Comparison of ENCODE assay signal across 8 cellular contexts in genomic region chr7:21428642-21428941, GRCh38. TPM values are rescaled to one million over a fixed set of nuclear protein-coding genes. Genes with fewer than 3 reads are reported as not detected.
DNase-seq lines count a peak whose midpoint lies in the region; ATAC-seq and TF ChIP-seq lines count a peak whose summit lies in the region.

No MANE protein-coding gene starts in this region.

- H3K36me3 ChIP-seq in sigmoid colon, result no peaks in the 10 kb centered on the region

- no peaks in the 10 kb centered on the region for H3K27me3 ChIP-seq in sigmoid colon

- 1% methylated on average over 6 of the region's 6 CpGs for WGBS in sigmoid colon, 2 donors

- peak overlapping the region; percentile 98 for H3K27ac Mint-ChIP-seq in T-helper 17 cell

- TF ChIP-seq EP300 in sigmoid colon (IDR thresholded peaks at IDR 0.05), result no peak

- no peak for TF ChIP-seq CTCF in GM12864 (IDR thresholded peaks at IDR 0.05; ENCODE audit: low read depth, low read length, missing control alignments)
- TF ChIP-seq CTCF in fibroblast of the aortic adventitia (IDR thresholded peaks at IDR 0.05; ENCODE audit: insufficient read depth, low read length), result no peak
- TF ChIP-seq CTCF in sigmoid colon (IDR thresholded peaks at IDR 0.05), result no peak

- intact Hi-C loops in sigmoid colon (cut with DNase I), result loop anchor here (5.0 to 10.0 kb wide), 4 partner anchors 654 to 1676 kb away; partner anchors contain the start of genes HYCC1, IL6 and KLHL7

- H3K4me1 Mint-ChIP-seq in T-helper 17 cell, result peaks cover 37% of the 10 kb centered on the region

- H3K4me1 ChIP-seq in sigmoid colon, result peaks cover 0 to 44% (median 32%) of the 10 kb centered on the region in 4 donors

- DNase-seq in GM12864 (ENCODE audit: low read depth), result no peak
- no peak for DNase-seq in T-helper 17 cell
- no peak for DNase-seq in fibroblast of the aortic adventitia (ENCODE audit: low read depth)
- DNase-seq in sigmoid colon, result no peak
- DNase-seq in GM03348 (ENCODE audit: low spot score), result no peak
- no peak for DNase-seq in stimulated activated CD4-positive, alpha-beta T cell treated with anti-CD3 and anti-CD28 coated beads, Interleukin-12 subunit alpha, Interleukin-12 subunit beta, amount 100 ng/mL, for 4 hours
- no peak for DNase-seq in NCI-H345 treated with DMSO at 0.1 percent for 48 hours (lab: John Stamatoyannopoulos, UW; ENCODE audit: unreplicated experiment)

- H3K27ac ChIP-seq in sigmoid colon, result peak overlapping the region; percentile 91 to 99 (median 98)

- peaks cover 4% of the 10 kb centered on the region for H3K36me3 Mint-ChIP-seq in T-helper 17 cell (ENCODE audit: low read depth)

- TF ChIP-seq POLR2A in sigmoid colon (IDR thresholded peaks at IDR 0.05), result no peak

- no peaks in the 10 kb centered on the region for H3K27me3 Mint-ChIP-seq in T-helper 17 cell

- H3K4me3 ChIP-seq in GM12864 (ENCODE audit: low read depth, low read length), result peak overlapping the region; percentile 81
- peak overlapping the region; percentile 59 for H3K4me3 ChIP-seq in fibroblast of the aortic adventitia (ENCODE audit: low read depth, low read length)
- peak overlapping the region; percentile 54 to 91 (median 74) for H3K4me3 ChIP-seq in sigmoid colon

- H3K4me3 Mint-ChIP-seq in T-helper 17 cell, result peak overlapping the region; percentile 99

- H3K9me3 ChIP-seq in T-helper 17 cell (ENCODE audit: control insufficient read depth, low read length, poor library complexity, severe bottlenecking) (no peaks in the 10 kb centered on the region), sigmoid colon (no peaks in the 10 kb centered on the region)

- ATAC-seq in T-helper 17 cell (no peak), GM21367 (IDR thresholded peaks at IDR 0.05; ENCODE audit: unreplicated experiment) (no peak)

RNA-seq across cellular contexts. Expression of gene SP4, which starts 0.7 kb away (rescaled TPM):
- total RNA-seq in T-helper 17 cell (10 to 100 TPM; 31.9 to 35.9 TPM), fibroblast of the aortic adventitia (ENCODE audit: low replicate concordance) (1.6 and 17.0 TPM in 2 replicates), sigmoid colon (1 to 10 TPM; 3.9 to 8.7 (median 7.2) TPM)
- 1 to 10 TPM in 1 of 3 donors, under 1 TPM in 2; 0.60 to 2.6 (median 0.69) TPM for polyA plus RNA-seq in sigmoid colon
